Comparison of ENCODE assay signal across 9 cellular contexts in the genomic region with DNA sequence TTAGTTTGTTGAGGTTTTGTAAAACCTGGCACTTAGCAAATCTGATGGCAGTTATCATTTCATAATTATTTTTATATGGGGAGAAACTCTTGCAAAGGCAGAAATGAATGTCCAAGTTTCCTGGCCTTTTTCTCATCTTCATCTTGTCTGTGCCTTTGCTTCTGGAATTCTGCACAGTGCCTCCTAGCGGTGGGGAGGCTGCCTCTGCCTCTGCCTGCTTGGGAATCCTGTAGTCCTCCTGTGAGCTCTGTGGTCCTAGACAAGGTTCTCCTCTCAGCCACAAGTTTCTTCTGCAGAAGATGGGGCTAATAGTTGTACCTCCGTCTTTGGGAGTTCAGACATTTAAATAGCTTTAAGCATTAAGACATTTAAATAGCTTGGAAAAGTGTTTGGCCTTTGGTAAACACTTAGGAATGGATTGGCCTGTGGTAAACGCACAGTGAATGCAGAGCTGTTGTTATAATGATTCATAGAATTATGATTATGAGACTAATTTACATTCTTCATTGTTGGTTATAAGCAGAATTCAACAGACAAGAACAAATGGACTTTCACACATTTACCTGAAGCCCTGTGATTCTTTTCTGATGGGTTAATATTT.
DNase-seq lines count a peak whose midpoint lies in the region; ATAC-seq, FAIRE-seq and TF ChIP-seq lines count a peak whose summit lies in the region.
"Had no signal": no experiment of that assay in that cellular context is flagged by ENCODE, and none has a peak within 500 bp of the region (broad histone marks: within the 10 kb centered on the region; RNA-seq: fewer than 3 reads in every experiment).

No MANE protein-coding gene starts in this region.

- ATAC-seq in pancreas: no peak

- H3K27me3 ChIP-seq in vagina: no peaks in the 10 kb centered on the region
- H3K27me3 ChIP-seq in pancreas: no peaks in the 10 kb centered on the region
- H3K27me3 ChIP-seq: adrenal gland had no signal

- 72 to 74% methylated on average over 3 of the region's 3 CpGs for WGBS in pancreas, 2 donors

- H3K4me3 ChIP-seq in vagina: no peak overlapping the region
- H3K4me3 ChIP-seq in pancreas: no peak overlapping the region
- H3K4me3 ChIP-seq: adrenal gland had no signal

- H3K27ac ChIP-seq in 22Rv1 (no peak overlapping the region), vagina (no peak overlapping the region), pancreas (no peak overlapping the region)
- H3K27ac ChIP-seq: adrenal gland had no signal

- no peaks in the 10 kb centered on the region for H3K4me1 ChIP-seq in vagina
- no peaks in the 10 kb centered on the region for H3K4me1 ChIP-seq in pancreas
- H3K4me1 ChIP-seq: adrenal gland had no signal

- TF ChIP-seq POLR2A in vagina (IDR thresholded peaks at IDR 0.05): no peak

- in situ Hi-C loops in GM13977 (cut with MboI; ENCODE audit: low pct_unique_long_range_greater_than_20kb, low sequenced_read_pairs, unreplicated experiment): no loop called here

- H3K36me3 ChIP-seq in vagina (peaks cover 4 to 51% of the 10 kb centered on the region in 2 donors), pancreas (peaks cover 0 to 49% (median 2%) of the 10 kb centered on the region in 3 donors)

- TF ChIP-seq CTCF in 22Rv1 (IDR thresholded peaks at IDR 0.05) (peak; percentile 84), GM13977 (IDR thresholded peaks at IDR 0.05; ENCODE audit: extremely low read depth, insufficient read depth, missing control alignments) (peak; percentile 44), vagina (IDR thresholded peaks at IDR 0.05) (no peak), pancreas (IDR thresholded peaks at IDR 0.05) (peak in 2 of 4 donors; percentile 18 to 21)

- DNase-seq in GM13977 (ENCODE audit: low spot score) (no peak), SHP77 treated with DMSO at 0.1 percent for 48 hours (lab: John Stamatoyannopoulos, UW) (peak; percentile 6), foreskin melanocyte (peak; percentile 22), vagina (ENCODE audit: extremely low spot score in 2 of 2) (no peak), pancreas (no peak), HK-2 (ENCODE audit: unreplicated experiment) (no peak)
- DNase-seq in activated naive CD4-positive, alpha-beta T cell treated with anti-CD3 and anti-CD28 coated beads, Interleukin-2, amount 50 U/mL, for 16 hours: no peak
- DNase-seq: adrenal gland had no signal

- FAIRE-seq in pancreas (lab: Jason Lieb, UNC): no peak

- intact Hi-C loops in vagina (cut with DNase I) (loop anchor here (5.0 kb wide), 1 partner anchor 974 kb away; no protein-coding TSS in a partner anchor), pancreas (cut with DNase I) (no loop called here)

- H3K9me3 ChIP-seq in vagina: no peaks in the 10 kb centered on the region
- H3K9me3 ChIP-seq in pancreas: no peaks in the 10 kb centered on the region
- H3K9me3 ChIP-seq: adrenal gland had no signal

Comparison
In these comparisons a context has a peak if more than half of its experiments do, and no peak if none do; other contexts are left out.
1. CTCF ChIP-seq: peak in 22Rv1 (single experiment) and GM13977 (single experiment); none in vagina (0 of 3).
2. DNase-seq: peak in SHP77 treated with DMSO at 0.1 percent for 48 hours (single experiment) and foreskin melanocyte (single experiment); none in GM13977 (single experiment), vagina (0 of 2), pancreas (0 of 6), HK-2 (single experiment) and activated naive CD4-positive, alpha-beta T cell treated with anti-CD3 and anti-CD28 coated beads, Interleukin-2, amount 50 U/mL, for 16 hours (single experiment).